In the genomic region with DNA sequence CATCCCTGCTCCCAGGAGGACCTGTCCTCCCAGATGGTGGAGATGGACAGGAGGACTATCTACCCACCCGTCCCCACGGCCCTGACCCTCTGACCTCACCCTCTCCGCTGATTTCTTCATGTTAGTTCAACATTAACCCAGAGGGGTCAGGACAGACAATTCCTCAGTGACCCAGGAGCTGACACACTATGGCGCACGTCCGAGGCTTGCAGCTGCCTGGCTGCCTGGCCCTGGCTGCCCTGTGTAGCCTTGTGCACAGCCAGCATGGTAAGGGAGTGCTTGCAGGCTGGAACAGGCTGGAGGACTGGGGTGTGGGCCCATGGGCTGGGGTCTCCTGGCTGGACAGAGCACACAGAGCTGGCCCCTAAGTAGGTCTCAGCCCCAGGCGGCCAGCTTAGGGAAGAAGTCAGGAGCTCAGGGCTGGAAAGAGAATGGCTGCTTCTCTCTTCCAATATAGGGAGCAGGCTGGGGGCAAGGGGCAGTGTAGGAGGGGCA, we compare ENCODE assay signal across 1 cellular context.
TF ChIP-seq lines count a peak whose summit lies in the region.

A gene (plus strand): TSS at position 166 of the 495 bp plus-strand sequence. CDS start 23 bp downstream, at position 189.

TF ChIP-seq in HepG2, 621 proteins besides CTCF, POLR2A, EP300 and RAD21 (continued from another document and continues in another):
- TF ChIP-seq PCBP1 (IDR thresholded peaks at IDR 0.05; ENCODE audit: borderline replicate concordance, low read depth, low read length) (no peak), ZNF230 (CRISPR knock-in tag; IDR thresholded peaks at IDR 0.05) (peak; percentile 89; the same call in 1 of the 2 replicates), SMAD1 (CRISPR knock-in tag; IDR thresholded peaks at IDR 0.05; ENCODE audit: borderline replicate concordance, low read depth) (no peak), ZSCAN30 (CRISPR knock-in tag; IDR thresholded peaks at IDR 0.05) (no peak), HDAC6 (IDR thresholded peaks at IDR 0.05; ENCODE audit: low read depth, low read length) (no peak), MAFK (conservative IDR thresholded peaks at IDR 0.05 in 1 of 2, IDR thresholded peaks at IDR 0.05 in 1 of 2; ENCODE audit: low read length in 2 of 2) (no peak), ZFP36L1 (CRISPR knock-in tag; IDR thresholded peaks at IDR 0.05) (0 out of 2 replicates have a peak, but pooled peaks have one; percentile 25), THYN1 (CRISPR knock-in tag; IDR thresholded peaks at IDR 0.05; ENCODE audit: borderline replicate concordance, low read depth) (peak; percentile 72; the same call in 1 of the 2 replicates), POLR2AphosphoS5 (IDR thresholded peaks at IDR 0.05; ENCODE audit: low read depth, low read length) (peak; percentile 99), HNRNPUL1 (IDR thresholded peaks at IDR 0.05; ENCODE audit: low read depth, low read length) (no peak), ZFP36L2 (CRISPR knock-in tag; IDR thresholded peaks at IDR 0.05) (no peak), TOPORS (CRISPR knock-in tag; IDR thresholded peaks at IDR 0.05) (peak; percentile 66; the same call in 1 of the 2 replicates), KDM3A (CRISPR knock-in tag; IDR thresholded peaks at IDR 0.05; ENCODE audit: low read depth) (no peak; the same call in 1 of the 2 replicates), NR2C2 (CRISPR knock-in tag; IDR thresholded peaks at IDR 0.05; ENCODE audit: borderline replicate concordance) (peak; percentile 89), TBP (CRISPR knock-in tag; IDR thresholded peaks at IDR 0.05) (no peak), HDAC1 (CRISPR knock-in tag; IDR thresholded peaks at IDR 0.05) (peak; percentile 93), ZNF790 (CRISPR knock-in tag; IDR thresholded peaks at IDR 0.05; ENCODE audit: borderline replicate concordance) (no peak), ZNF274 (CRISPR knock-in tag; IDR thresholded peaks at IDR 0.05) (no peak; the same call in none of the 2 replicates), NONO (IDR thresholded peaks at IDR 0.05) (no peak), NONO (CRISPR knock-in tag; conservative IDR thresholded peaks at IDR 0.05) (peak; percentile 95), MEIS2 (CRISPR knock-in tag; IDR thresholded peaks at IDR 0.05) (peak; percentile 97), HCFC1 (IDR thresholded peaks at IDR 0.05; ENCODE audit: low read depth, low read length) (no peak), SOX5 (CRISPR knock-in tag; IDR thresholded peaks at IDR 0.05; ENCODE audit: borderline replicate concordance) (peak; percentile 98), ZNF773 (CRISPR knock-in tag; IDR thresholded peaks at IDR 0.05; ENCODE audit: borderline replicate concordance) (no peak), HMGA1 (CRISPR knock-in tag; conservative IDR thresholded peaks at IDR 0.05) (no peak), ZNF749 (CRISPR knock-in tag; IDR thresholded peaks at IDR 0.05; ENCODE audit: borderline replicate concordance) (no peak; the same call in none of the 2 replicates), ZNF354B (CRISPR knock-in tag; IDR thresholded peaks at IDR 0.05) (peak; percentile 68; the same call in 1 of the 2 replicates), CENPT (CRISPR knock-in tag; IDR thresholded peaks at IDR 0.05; ENCODE audit: low read depth) (peak; percentile 90), SMARCE1 (IDR thresholded peaks at IDR 0.05; ENCODE audit: borderline replicate concordance) (no peak), HIVEP1 (CRISPR knock-in tag; IDR thresholded peaks at IDR 0.05) (no peak; the same call in 1 of the 2 replicates), WIZ (CRISPR knock-in tag; IDR thresholded peaks at IDR 0.05) (no peak), ZFP1 (CRISPR knock-in tag; IDR thresholded peaks at IDR 0.05) (peak; percentile 85; the same call in 1 of the 2 replicates)
- TF ChIP-seq, protein P1, sequence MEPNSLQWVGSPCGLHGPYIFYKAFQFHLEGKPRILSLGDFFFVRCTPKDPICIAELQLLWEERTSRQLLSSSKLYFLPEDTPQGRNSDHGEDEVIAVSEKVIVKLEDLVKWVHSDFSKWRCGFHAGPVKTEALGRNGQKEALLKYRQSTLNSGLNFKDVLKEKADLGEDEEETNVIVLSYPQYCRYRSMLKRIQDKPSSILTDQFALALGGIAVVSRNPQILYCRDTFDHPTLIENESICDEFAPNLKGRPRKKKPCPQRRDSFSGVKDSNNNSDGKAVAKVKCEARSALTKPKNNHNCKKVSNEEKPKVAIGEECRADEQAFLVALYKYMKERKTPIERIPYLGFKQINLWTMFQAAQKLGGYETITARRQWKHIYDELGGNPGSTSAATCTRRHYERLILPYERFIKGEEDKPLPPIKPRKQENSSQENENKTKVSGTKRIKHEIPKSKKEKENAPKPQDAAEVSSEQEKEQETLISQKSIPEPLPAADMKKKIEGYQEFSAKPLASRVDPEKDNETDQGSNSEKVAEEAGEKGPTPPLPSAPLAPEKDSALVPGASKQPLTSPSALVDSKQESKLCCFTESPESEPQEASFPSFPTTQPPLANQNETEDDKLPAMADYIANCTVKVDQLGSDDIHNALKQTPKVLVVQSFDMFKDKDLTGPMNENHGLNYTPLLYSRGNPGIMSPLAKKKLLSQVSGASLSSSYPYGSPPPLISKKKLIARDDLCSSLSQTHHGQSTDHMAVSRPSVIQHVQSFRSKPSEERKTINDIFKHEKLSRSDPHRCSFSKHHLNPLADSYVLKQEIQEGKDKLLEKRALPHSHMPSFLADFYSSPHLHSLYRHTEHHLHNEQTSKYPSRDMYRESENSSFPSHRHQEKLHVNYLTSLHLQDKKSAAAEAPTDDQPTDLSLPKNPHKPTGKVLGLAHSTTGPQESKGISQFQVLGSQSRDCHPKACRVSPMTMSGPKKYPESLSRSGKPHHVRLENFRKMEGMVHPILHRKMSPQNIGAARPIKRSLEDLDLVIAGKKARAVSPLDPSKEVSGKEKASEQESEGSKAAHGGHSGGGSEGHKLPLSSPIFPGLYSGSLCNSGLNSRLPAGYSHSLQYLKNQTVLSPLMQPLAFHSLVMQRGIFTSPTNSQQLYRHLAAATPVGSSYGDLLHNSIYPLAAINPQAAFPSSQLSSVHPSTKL (CRISPR knock-in tag; IDR thresholded peaks at IDR 0.05), result peak; percentile 86
- TF ChIP-seq, protein P2, sequence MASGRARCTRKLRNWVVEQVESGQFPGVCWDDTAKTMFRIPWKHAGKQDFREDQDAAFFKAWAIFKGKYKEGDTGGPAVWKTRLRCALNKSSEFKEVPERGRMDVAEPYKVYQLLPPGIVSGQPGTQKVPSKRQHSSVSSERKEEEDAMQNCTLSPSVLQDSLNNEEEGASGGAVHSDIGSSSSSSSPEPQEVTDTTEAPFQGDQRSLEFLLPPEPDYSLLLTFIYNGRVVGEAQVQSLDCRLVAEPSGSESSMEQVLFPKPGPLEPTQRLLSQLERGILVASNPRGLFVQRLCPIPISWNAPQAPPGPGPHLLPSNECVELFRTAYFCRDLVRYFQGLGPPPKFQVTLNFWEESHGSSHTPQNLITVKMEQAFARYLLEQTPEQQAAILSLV (CRISPR knock-in tag; IDR thresholded peaks at IDR 0.05; ENCODE audit: borderline replicate concordance), result peak; percentile 70; the same call in 1 of the 2 replicates
- TF ChIP-seq, protein P3, sequence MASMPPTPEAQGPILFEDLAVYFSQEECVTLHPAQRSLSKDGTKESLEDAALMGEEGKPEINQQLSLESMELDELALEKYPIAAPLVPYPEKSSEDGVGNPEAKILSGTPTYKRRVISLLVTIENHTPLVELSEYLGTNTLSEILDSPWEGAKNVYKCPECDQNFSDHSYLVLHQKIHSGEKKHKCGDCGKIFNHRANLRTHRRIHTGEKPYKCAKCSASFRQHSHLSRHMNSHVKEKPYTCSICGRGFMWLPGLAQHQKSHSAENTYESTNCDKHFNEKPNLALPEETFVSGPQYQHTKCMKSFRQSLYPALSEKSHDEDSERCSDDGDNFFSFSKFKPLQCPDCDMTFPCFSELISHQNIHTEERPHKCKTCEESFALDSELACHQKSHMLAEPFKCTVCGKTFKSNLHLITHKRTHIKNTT (CRISPR knock-in tag; IDR thresholded peaks at IDR 0.05), result no peak
- TF ChIP-seq, protein P4, sequence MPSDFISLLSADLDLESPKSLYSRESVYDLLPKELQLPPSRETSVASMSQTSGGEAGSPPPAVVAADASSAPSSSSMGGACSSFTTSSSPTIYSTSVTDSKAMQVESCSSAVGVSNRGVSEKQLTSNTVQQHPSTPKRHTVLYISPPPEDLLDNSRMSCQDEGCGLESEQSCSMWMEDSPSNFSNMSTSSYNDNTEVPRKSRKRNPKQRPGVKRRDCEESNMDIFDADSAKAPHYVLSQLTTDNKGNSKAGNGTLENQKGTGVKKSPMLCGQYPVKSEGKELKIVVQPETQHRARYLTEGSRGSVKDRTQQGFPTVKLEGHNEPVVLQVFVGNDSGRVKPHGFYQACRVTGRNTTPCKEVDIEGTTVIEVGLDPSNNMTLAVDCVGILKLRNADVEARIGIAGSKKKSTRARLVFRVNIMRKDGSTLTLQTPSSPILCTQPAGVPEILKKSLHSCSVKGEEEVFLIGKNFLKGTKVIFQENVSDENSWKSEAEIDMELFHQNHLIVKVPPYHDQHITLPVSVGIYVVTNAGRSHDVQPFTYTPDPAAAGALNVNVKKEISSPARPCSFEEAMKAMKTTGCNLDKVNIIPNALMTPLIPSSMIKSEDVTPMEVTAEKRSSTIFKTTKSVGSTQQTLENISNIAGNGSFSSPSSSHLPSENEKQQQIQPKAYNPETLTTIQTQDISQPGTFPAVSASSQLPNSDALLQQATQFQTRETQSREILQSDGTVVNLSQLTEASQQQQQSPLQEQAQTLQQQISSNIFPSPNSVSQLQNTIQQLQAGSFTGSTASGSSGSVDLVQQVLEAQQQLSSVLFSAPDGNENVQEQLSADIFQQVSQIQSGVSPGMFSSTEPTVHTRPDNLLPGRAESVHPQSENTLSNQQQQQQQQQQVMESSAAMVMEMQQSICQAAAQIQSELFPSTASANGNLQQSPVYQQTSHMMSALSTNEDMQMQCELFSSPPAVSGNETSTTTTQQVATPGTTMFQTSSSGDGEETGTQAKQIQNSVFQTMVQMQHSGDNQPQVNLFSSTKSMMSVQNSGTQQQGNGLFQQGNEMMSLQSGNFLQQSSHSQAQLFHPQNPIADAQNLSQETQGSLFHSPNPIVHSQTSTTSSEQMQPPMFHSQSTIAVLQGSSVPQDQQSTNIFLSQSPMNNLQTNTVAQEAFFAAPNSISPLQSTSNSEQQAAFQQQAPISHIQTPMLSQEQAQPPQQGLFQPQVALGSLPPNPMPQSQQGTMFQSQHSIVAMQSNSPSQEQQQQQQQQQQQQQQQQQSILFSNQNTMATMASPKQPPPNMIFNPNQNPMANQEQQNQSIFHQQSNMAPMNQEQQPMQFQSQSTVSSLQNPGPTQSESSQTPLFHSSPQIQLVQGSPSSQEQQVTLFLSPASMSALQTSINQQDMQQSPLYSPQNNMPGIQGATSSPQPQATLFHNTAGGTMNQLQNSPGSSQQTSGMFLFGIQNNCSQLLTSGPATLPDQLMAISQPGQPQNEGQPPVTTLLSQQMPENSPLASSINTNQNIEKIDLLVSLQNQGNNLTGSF (CRISPR knock-in tag; IDR thresholded peaks at IDR 0.05), result peak; percentile 81; the same call in 1 of the 2 replicates
- TF ChIP-seq, protein P5, sequence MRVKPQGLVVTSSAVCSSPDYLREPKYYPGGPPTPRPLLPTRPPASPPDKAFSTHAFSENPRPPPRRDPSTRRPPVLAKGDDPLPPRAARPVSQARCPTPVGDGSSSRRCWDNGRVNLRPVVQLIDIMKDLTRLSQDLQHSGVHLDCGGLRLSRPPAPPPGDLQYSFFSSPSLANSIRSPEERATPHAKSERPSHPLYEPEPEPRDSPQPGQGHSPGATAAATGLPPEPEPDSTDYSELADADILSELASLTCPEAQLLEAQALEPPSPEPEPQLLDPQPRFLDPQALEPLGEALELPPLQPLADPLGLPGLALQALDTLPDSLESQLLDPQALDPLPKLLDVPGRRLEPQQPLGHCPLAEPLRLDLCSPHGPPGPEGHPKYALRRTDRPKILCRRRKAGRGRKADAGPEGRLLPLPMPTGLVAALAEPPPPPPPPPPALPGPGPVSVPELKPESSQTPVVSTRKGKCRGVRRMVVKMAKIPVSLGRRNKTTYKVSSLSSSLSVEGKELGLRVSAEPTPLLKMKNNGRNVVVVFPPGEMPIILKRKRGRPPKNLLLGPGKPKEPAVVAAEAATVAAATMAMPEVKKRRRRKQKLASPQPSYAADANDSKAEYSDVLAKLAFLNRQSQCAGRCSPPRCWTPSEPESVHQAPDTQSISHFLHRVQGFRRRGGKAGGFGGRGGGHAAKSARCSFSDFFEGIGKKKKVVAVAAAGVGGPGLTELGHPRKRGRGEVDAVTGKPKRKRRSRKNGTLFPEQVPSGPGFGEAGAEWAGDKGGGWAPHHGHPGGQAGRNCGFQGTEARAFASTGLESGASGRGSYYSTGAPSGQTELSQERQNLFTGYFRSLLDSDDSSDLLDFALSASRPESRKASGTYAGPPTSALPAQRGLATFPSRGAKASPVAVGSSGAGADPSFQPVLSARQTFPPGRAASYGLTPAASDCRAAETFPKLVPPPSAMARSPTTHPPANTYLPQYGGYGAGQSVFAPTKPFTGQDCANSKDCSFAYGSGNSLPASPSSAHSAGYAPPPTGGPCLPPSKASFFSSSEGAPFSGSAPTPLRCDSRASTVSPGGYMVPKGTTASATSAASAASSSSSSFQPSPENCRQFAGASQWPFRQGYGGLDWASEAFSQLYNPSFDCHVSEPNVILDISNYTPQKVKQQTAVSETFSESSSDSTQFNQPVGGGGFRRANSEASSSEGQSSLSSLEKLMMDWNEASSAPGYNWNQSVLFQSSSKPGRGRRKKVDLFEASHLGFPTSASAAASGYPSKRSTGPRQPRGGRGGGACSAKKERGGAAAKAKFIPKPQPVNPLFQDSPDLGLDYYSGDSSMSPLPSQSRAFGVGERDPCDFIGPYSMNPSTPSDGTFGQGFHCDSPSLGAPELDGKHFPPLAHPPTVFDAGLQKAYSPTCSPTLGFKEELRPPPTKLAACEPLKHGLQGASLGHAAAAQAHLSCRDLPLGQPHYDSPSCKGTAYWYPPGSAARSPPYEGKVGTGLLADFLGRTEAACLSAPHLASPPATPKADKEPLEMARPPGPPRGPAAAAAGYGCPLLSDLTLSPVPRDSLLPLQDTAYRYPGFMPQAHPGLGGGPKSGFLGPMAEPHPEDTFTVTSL (CRISPR knock-in tag; IDR thresholded peaks at IDR 0.05; ENCODE audit: borderline replicate concordance), result peak; percentile 72
- TF ChIP-seq, protein P6, sequence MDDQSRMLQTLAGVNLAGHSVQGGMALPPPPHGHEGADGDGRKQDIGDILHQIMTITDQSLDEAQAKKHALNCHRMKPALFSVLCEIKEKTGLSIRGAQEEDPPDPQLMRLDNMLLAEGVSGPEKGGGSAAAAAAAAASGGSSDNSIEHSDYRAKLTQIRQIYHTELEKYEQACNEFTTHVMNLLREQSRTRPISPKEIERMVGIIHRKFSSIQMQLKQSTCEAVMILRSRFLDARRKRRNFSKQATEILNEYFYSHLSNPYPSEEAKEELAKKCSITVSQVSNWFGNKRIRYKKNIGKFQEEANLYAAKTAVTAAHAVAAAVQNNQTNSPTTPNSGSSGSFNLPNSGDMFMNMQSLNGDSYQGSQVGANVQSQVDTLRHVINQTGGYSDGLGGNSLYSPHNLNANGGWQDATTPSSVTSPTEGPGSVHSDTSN (CRISPR knock-in tag; IDR thresholded peaks at IDR 0.05; ENCODE audit: borderline replicate concordance), result no peak
- TF ChIP-seq, protein P7, sequence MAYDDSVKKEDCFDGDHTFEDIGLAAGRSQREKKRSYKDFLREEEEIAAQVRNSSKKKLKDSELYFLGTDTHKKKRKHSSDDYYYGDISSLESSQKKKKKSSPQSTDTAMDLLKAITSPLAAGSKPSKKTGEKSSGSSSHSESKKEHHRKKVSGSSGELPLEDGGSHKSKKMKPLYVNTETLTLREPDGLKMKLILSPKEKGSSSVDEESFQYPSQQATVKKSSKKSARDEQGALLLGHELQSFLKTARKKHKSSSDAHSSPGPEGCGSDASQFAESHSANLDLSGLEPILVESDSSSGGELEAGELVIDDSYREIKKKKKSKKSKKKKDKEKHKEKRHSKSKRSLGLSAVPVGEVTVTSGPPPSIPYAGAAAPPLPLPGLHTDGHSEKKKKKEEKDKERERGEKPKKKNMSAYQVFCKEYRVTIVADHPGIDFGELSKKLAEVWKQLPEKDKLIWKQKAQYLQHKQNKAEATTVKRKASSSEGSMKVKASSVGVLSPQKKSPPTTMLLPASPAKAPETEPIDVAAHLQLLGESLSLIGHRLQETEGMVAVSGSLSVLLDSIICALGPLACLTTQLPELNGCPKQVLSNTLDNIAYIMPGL (CRISPR knock-in tag; IDR thresholded peaks at IDR 0.05; ENCODE audit: borderline replicate concordance in 1 of 2, low read depth in 1 of 2), result peak in 1 of 2 experiments; percentile 21; a peak in 2 of 4 replicates
